1 cellular context compared by ENCODE assay signal in the genomic region with DNA sequence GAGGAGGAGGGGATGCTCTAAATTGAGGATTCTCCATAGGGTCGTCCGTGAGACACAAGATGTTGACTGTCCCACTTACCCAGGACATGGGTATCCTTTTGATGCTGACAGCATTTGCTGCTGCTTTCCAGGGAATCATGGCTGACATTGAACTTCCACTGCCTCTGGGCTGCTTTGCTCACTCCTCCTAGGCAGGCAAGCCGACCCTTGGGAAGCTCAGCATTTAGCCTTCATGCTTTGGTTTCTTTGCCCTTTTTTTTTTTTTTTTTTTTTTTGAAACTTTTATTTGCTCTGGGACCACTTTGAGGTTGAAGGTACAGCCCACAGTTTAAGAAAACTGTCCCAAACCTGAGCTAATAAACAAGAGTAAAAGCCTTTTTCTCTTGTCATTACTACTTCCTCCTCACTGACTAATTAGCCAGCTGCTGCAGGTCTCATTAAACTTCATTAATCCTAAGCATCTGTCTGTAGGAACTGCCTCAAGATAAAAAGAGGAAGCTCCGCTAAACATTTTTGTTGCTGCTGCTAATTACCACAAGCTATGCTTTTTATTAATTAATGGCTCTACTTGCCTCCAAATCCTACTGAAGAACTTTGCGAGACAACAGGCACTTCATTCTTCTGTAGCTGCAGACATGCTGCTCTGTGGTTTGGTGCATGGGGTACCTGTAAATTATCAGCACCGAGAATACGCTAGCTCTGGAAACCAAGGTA.
TF ChIP-seq lines count a peak whose summit lies in the region.

No MANE protein-coding gene starts in this region.

TF ChIP-seq in SK-N-SH treated with all-trans-retinoic acid at 6 μM for 48 hours, 23 proteins besides CTCF, POLR2A, EP300 and RAD21 (continued from another document):
- TF ChIP-seq CREB5 (CRISPR knock-in tag; IDR thresholded peaks at IDR 0.05; ENCODE audit: low read depth) = no peak
- no peak for TF ChIP-seq ZFP30 (CRISPR knock-in tag; IDR thresholded peaks at IDR 0.05)
- TF ChIP-seq ZFP3 (CRISPR knock-in tag; IDR thresholded peaks at IDR 0.05) = no peak
- TF ChIP-seq ZNF565 (CRISPR knock-in tag; conservative IDR thresholded peaks at IDR 0.05; ENCODE audit: low read depth) = no peak
- TF ChIP-seq GLIS3 (CRISPR knock-in tag; IDR thresholded peaks at IDR 0.05) = no peak
- no peak for TF ChIP-seq ZC3H10 (CRISPR knock-in tag; IDR thresholded peaks at IDR 0.05)
- no peak for TF ChIP-seq TOX (CRISPR knock-in tag; IDR thresholded peaks at IDR 0.05; ENCODE audit: borderline replicate concordance)
- no peak for TF ChIP-seq RARB (CRISPR knock-in tag; IDR thresholded peaks at IDR 0.05)
TF ChIP-seq in SK-N-SH treated with all-trans-retinoic acid at 6 μM for 48 hours: peak in this region for 0.
